20 cellular contexts compared by ENCODE assay signal in genomic region chr12:24535334-24536019, GRCh38.
DNase-seq lines count a peak whose midpoint lies in the region; ATAC-seq and TF ChIP-seq lines count a peak whose summit lies in the region.
"Had no signal": no experiment of that assay in that cellular context is flagged by ENCODE, and none has a peak within 500 bp of the region (broad histone marks: within the 10 kb centered on the region; RNA-seq: fewer than 3 reads in every experiment).

No MANE protein-coding gene starts in this region.

- no peak overlapping the region for H3K23ac ChIP-seq in neuronal stem cell (ENCODE audit: low read depth, low read length, poor library complexity)

- H2AFZ ChIP-seq in neuronal stem cell (ENCODE audit: low read length), result no peak overlapping the region

- no peak overlapping the region for H3K4me3 ChIP-seq in heart right ventricle
- no peak overlapping the region for H3K4me3 ChIP-seq in sigmoid colon
- no peak overlapping the region for H3K4me3 ChIP-seq in urinary bladder (ENCODE audit: low read depth, low read length)
- H3K4me3 ChIP-seq in neuronal stem cell (ENCODE audit: low read length in 2 of 2), result no peak overlapping the region
- H3K4me3 ChIP-seq: colonic mucosa had no signal

- TF ChIP-seq CTCF in heart right ventricle (IDR thresholded peaks at IDR 0.05) (no peak), sigmoid colon (IDR thresholded peaks at IDR 0.05) (no peak)

- no peaks in the 10 kb centered on the region for H3K79me1 ChIP-seq in neuronal stem cell (ENCODE audit: low read depth, low read length)

- intact Hi-C loops in heart right ventricle (cut with DNase I), result loop anchor here in 2 of 10 donors (1.0 to 10.0 kb wide), 2 partner anchors 26 to 51 kb away; no protein-coding TSS in a partner anchor
- intact Hi-C loops in sigmoid colon (cut with DNase I), result no loop called here

- WGBS in heart right ventricle, 2 donors, result 53 to 66% methylated on average over 6 of the region's 6 CpGs
- WGBS in sigmoid colon, 2 donors, result 13 to 60% methylated on average over 6 of the region's 6 CpGs
- WGBS in urinary bladder, result 59% methylated on average over 6 of the region's 6 CpGs
- no CpG with 5 or more reads among the region's 6 CpGs for WGBS in neuronal stem cell (ENCODE audit: extremely low coverage in 2 of 2, insufficient read length in 2 of 2, insufficient replicate concordance in 1 of 2), 2 donors

- H3K9ac ChIP-seq in neuronal stem cell (ENCODE audit: low read depth, low read length, poor library complexity), result no peak overlapping the region

- no peak for TF ChIP-seq EP300 in sigmoid colon (IDR thresholded peaks at IDR 0.05)

- H3K4ac ChIP-seq in neuronal stem cell (ENCODE audit: low read length), result no peak overlapping the region

- no peaks in the 10 kb centered on the region for H3K27me3 ChIP-seq in heart right ventricle
- H3K27me3 ChIP-seq in sigmoid colon, result no peaks in the 10 kb centered on the region
- H3K27me3 ChIP-seq in neuronal stem cell (ENCODE audit: control insufficient read depth in 3 of 3, insufficient read depth in 3 of 3, low read depth in 1 of 3, low read length in 3 of 3), result no peaks in the 10 kb centered on the region
- H3K27me3 ChIP-seq: colonic mucosa had no signal

- H2BK5ac ChIP-seq in neuronal stem cell (ENCODE audit: low read length), result no peak overlapping the region

- no peak overlapping the region for H4K91ac ChIP-seq in neuronal stem cell (ENCODE audit: low read depth, low read length, poor library complexity)

- H2BK120ac ChIP-seq in neuronal stem cell (ENCODE audit: low read depth, low read length), result no peak overlapping the region

- no peak for TF ChIP-seq POLR2A in sigmoid colon (IDR thresholded peaks at IDR 0.05)

- H3K36me3 ChIP-seq in heart right ventricle (no peaks in the 10 kb centered on the region), sigmoid colon (no peaks in the 10 kb centered on the region), urinary bladder (ENCODE audit: insufficient read depth) (no peaks in the 10 kb centered on the region), neuronal stem cell (replicated peaks in 1 of 2; ENCODE audit: control insufficient read depth in 2 of 2, insufficient read depth in 2 of 2, low read length in 2 of 2) (no peaks in the 10 kb centered on the region)
- H3K36me3 ChIP-seq: colonic mucosa had no signal

- no peak overlapping the region for H4K8ac ChIP-seq in neuronal stem cell (ENCODE audit: low read depth, low read length)

- no peak overlapping the region for H2BK15ac ChIP-seq in neuronal stem cell (ENCODE audit: low read length)

- peaks cover 0 to 27% (median 4%) of the 10 kb centered on the region in 9 donors for H3K4me1 ChIP-seq in heart right ventricle
- no peaks in the 10 kb centered on the region for H3K4me1 ChIP-seq in sigmoid colon
- no peaks in the 10 kb centered on the region for H3K4me1 ChIP-seq in urinary bladder (ENCODE audit: insufficient read depth)
- peaks cover 14 to 31% of the 10 kb centered on the region in 2 donors for H3K4me1 ChIP-seq in neuronal stem cell (ENCODE audit: control insufficient read depth in 2 of 2, insufficient read depth in 1 of 2, low read depth in 1 of 2, low read length in 2 of 2)
- H3K4me1 ChIP-seq: colonic mucosa had no signal

- H3K9me3 ChIP-seq in heart right ventricle (no peaks in the 10 kb centered on the region), sigmoid colon (no peaks in the 10 kb centered on the region), neuronal stem cell (replicated peaks in 1 of 2; ENCODE audit: control insufficient read depth in 2 of 2, insufficient read depth in 1 of 2, low read depth in 1 of 2, low read length in 2 of 2) (no peaks in the 10 kb centered on the region)
- H3K9me3 ChIP-seq: colonic mucosa had no signal

- ATAC-seq in heart right ventricle (peak in 1 of 8 donors; percentile 43), HG02973 (IDR thresholded peaks at IDR 0.05; ENCODE audit: unreplicated experiment) (no peak)
- ATAC-seq: stimulated activated effector memory CD8-positive, alpha-beta T cell treated with anti-CD3 and anti-CD28 coated beads, Interleukin-12 subunit alpha, Interleukin-12 subunit beta, amount 100 ng/mL, for 72 hours; T-cell had no signal

- no peak for DNase-seq in caudate nucleus (lab: John Stamatoyannopoulos, UW)
- no peak for DNase-seq in heart right ventricle
- DNase-seq in sigmoid colon, result no peak
- no peak for DNase-seq in neuronal stem cell (ENCODE audit: low spot score)
- DNase-seq in hepatic stellate cell (ENCODE audit: low spot score), result no peak
- DNase-seq: activated CD4-positive, alpha-beta T cell treated with anti-CD3 and anti-CD28 coated beads, Interleukin-2, amount 50 U/mL, for 4 hours; activated naive CD4-positive, alpha-beta T cell treated with anti-CD3 and anti-CD28 coated beads for 36 hours; activated T-cell treated with anti-CD3 and anti-CD28 coated beads, Interleukin-2, amount 50 U/mL, for 1 hour; Calu3; colonic mucosa; foreskin melanocyte; KG1; naive B cell; NCI-H1048; NCI-H510A; SHP77; T-cell had no signal

- no peak overlapping the region for H2AK5ac ChIP-seq in neuronal stem cell (ENCODE audit: low read depth, low read length)

- no peak overlapping the region for H3K4me2 ChIP-seq in neuronal stem cell (ENCODE audit: insufficient read depth, low read length, poor library complexity, severe bottlenecking)

- H3K27ac ChIP-seq in caudate nucleus (ENCODE audit: low read depth, low read length) (peak overlapping the region; percentile 58), heart right ventricle (peak overlapping the region in 6 of 10 donors; percentile 13 to 51 (median 32)), sigmoid colon (peak overlapping the region; percentile 10 to 30 (median 26)), urinary bladder (ENCODE audit: low read depth) (peak overlapping the region; percentile 59), neuronal stem cell (replicated peaks; ENCODE audit: low read length) (no peak overlapping the region)
- H3K27ac ChIP-seq: colonic mucosa had no signal

- H3K14ac ChIP-seq in neuronal stem cell (ENCODE audit: low read length), result no peak overlapping the region

- H2BK12ac ChIP-seq in neuronal stem cell (ENCODE audit: low read length), result no peak overlapping the region

- H3K18ac ChIP-seq in neuronal stem cell (ENCODE audit: low read length), result no peak overlapping the region
